Comparison of ENCODE assay signal across 9 cellular contexts in the genomic region with DNA sequence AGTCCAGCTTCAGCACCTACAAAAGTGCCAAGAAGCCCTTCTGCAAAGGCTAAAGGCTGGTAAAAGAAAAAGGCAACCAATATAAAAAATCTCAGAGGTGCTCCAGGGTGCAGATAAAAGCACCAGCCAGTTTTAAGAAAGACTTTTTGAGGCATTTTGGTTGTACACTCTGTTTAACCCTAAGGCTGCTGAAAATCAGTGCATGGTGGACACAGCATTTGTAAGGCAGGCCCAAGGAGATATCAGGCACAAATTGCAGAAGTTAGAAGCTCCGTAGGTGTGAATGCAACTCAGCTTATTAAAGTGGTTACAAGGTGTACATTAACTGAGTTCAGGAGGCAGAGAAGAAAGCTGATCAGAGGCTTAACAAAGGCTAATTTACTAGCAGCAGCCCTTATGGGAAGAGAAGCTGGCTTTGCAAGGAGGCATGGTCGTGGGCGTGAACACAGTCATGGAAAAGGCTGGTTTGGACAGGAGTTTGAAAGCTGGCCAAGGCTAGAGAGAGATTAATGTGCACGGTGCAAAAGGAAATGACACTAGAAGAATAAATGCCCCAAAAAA. TPM values are rescaled to one million over a fixed set of nuclear protein-coding genes. Genes with fewer than 3 reads are reported as not detected.
DNase-seq lines count a peak whose midpoint lies in the region; ATAC-seq, FAIRE-seq and TF ChIP-seq lines count a peak whose summit lies in the region.
"Had no signal": no experiment of that assay in that cellular context is flagged by ENCODE, and none has a peak within 500 bp of the region (broad histone marks: within the 10 kb centered on the region; RNA-seq: fewer than 3 reads in every experiment).

No MANE protein-coding gene starts in this region.

- H3K4me1 ChIP-seq in CD8-positive, alpha-beta T cell (ENCODE audit: insufficient read depth, low read length): peaks cover 16% of the 10 kb centered on the region

- FAIRE-seq in D721Med (lab: Jason Lieb, UNC): no peak

- H3K4me3 Mint-ChIP-seq in CD8-positive, alpha-beta T cell: peak overlapping the region; percentile 86
- peak overlapping the region; percentile 83 for H3K4me3 Mint-ChIP-seq in central memory CD8-positive, alpha-beta T cell
- peak overlapping the region; percentile 91 for H3K4me3 Mint-ChIP-seq in natural killer cell

- peak overlapping the region; percentile 90 for H3K27ac Mint-ChIP-seq in CD8-positive, alpha-beta T cell
- peak overlapping the region; percentile 80 for H3K27ac Mint-ChIP-seq in central memory CD8-positive, alpha-beta T cell (ENCODE audit: low read depth)
- H3K27ac Mint-ChIP-seq in natural killer cell: peak overlapping the region; percentile 57 to 73

- H3K27me3 Mint-ChIP-seq in CD8-positive, alpha-beta T cell (ENCODE audit: low read depth): no peaks in the 10 kb centered on the region
- H3K27me3 Mint-ChIP-seq in central memory CD8-positive, alpha-beta T cell: no peaks in the 10 kb centered on the region
- no peaks in the 10 kb centered on the region for H3K27me3 Mint-ChIP-seq in natural killer cell (ENCODE audit: low read depth in 2 of 2)

- peak overlapping the region; percentile 16 for H3K27ac ChIP-seq in CD8-positive, alpha-beta T cell (ENCODE audit: low read depth, low read length)
- H3K27ac ChIP-seq in KOPT-K1 (ENCODE audit: low read depth, low read length, poor library complexity, severe bottlenecking): peak overlapping the region; percentile 39
- H3K27ac ChIP-seq: brain microvascular endothelial cell had no signal

- H3K4me3 ChIP-seq in CD8-positive, alpha-beta T cell (ENCODE audit: low read depth, low read length): peak overlapping the region; percentile 47
- H3K4me3 ChIP-seq in H7 (ENCODE audit: insufficient read depth, low read depth, low read length): no peak overlapping the region

- no peaks in the 10 kb centered on the region for H3K9me3 ChIP-seq in CD8-positive, alpha-beta T cell (ENCODE audit: low read length)
- H3K9me3 ChIP-seq in KOPT-K1 (ENCODE audit: insufficient read depth, low read length, poor library complexity, severe bottlenecking): no peaks in the 10 kb centered on the region

- intact Hi-C loops in CD8-positive, alpha-beta T cell (cut with DNase I, micrococcal nuclease): no loop called here
- intact Hi-C loops in natural killer cell (cut with micrococcal nuclease): no loop called here

- DNase-seq in CD8-positive, alpha-beta T cell: no peak
- DNase-seq in central memory CD8-positive, alpha-beta T cell (ENCODE audit: low spot score in 2 of 2): no peak
- DNase-seq in natural killer cell (no peak), D721Med (ENCODE audit: insufficient read length, low spot score) (no peak), H7 (no peak), iPS-NIHi7 (ENCODE audit: extremely low spot score) (no peak)
- DNase-seq: brain microvascular endothelial cell had no signal

- ATAC-seq in CD8-positive, alpha-beta T cell: no peak
- ATAC-seq in central memory CD8-positive, alpha-beta T cell (replicated peaks; ENCODE audit: extremely low read depth, poor library complexity, severe bottlenecking): no peak
- ATAC-seq in natural killer cell (peak in 1 of 3 donors; percentile 4), GM21528 (IDR thresholded peaks at IDR 0.05; ENCODE audit: low FRiP score, unreplicated experiment) (no peak)

- H3K9me3 Mint-ChIP-seq in CD8-positive, alpha-beta T cell: no peaks in the 10 kb centered on the region
- no peaks in the 10 kb centered on the region for H3K9me3 Mint-ChIP-seq in central memory CD8-positive, alpha-beta T cell
- H3K9me3 Mint-ChIP-seq in natural killer cell: no peaks in the 10 kb centered on the region

- POLR2A ChIA-PET in CD8-positive, alpha-beta T cell (lab: Charles Lee): interaction anchor here (1.1 kb wide), 1 partner anchor 9 kb away, joined by 4 read pairs; no protein-coding TSS in a partner anchor

- H3K36me3 Mint-ChIP-seq in CD8-positive, alpha-beta T cell: no peaks in the 10 kb centered on the region
- peaks cover 4% of the 10 kb centered on the region for H3K36me3 Mint-ChIP-seq in central memory CD8-positive, alpha-beta T cell (ENCODE audit: insufficient read depth)
- no peaks in the 10 kb centered on the region for H3K36me3 Mint-ChIP-seq in natural killer cell

- H3K36me3 ChIP-seq in CD8-positive, alpha-beta T cell (ENCODE audit: insufficient read depth, low read length): no peaks in the 10 kb centered on the region
- H3K36me3 ChIP-seq in KOPT-K1 (ENCODE audit: insufficient read depth, low read length): no peaks in the 10 kb centered on the region
- no peaks in the 10 kb centered on the region for H3K36me3 ChIP-seq in H7 (replicated peaks; ENCODE audit: control insufficient read depth, insufficient read depth, low read length)
- H3K36me3 ChIP-seq: brain microvascular endothelial cell had no signal

- no peak for TF ChIP-seq CTCF in CD8-positive, alpha-beta T cell (IDR thresholded peaks at IDR 0.05)
- TF ChIP-seq CTCF in natural killer cell (IDR thresholded peaks at IDR 0.05) (no peak), D721Med (IDR thresholded peaks at IDR 0.05; ENCODE audit: insufficient read depth, missing control alignments) (no peak)

- H3K27me3 ChIP-seq in CD8-positive, alpha-beta T cell (ENCODE audit: insufficient read depth, low read length): no peaks in the 10 kb centered on the region
- H3K27me3 ChIP-seq in H7 (ENCODE audit: control insufficient read depth, insufficient read depth, low read length): peaks cover 3% of the 10 kb centered on the region; the same call in 1 of the 2 replicates
- H3K27me3 ChIP-seq: brain microvascular endothelial cell had no signal

- peaks cover 39% of the 10 kb centered on the region for H3K4me1 Mint-ChIP-seq in CD8-positive, alpha-beta T cell (ENCODE audit: low read depth)
- peaks cover 25% of the 10 kb centered on the region for H3K4me1 Mint-ChIP-seq in central memory CD8-positive, alpha-beta T cell
- peaks cover 29 to 43% of the 10 kb centered on the region in 2 donors for H3K4me1 Mint-ChIP-seq in natural killer cell

- CTCF ChIA-PET in CD8-positive, alpha-beta T cell (lab: Charles Lee): no interaction called here

RNA-seq across cellular contexts. Expression of a gene that starts 21.1 kb away (rescaled TPM):
- under 1 TPM in 1 of 2 experiments, not detected in 1; 0.22 TPM for total RNA-seq in CD8-positive, alpha-beta T cell
- total RNA-seq in natural killer cell: under 1 TPM; 0.19 to 0.41 (median 0.35) TPM
- 0.10 and 0.26 TPM in 2 replicates for total RNA-seq in H7 (2014; rRNA removed; shearing (Covaris generic))
